35 cellular contexts compared by ENCODE assay signal in the genomic region with DNA sequence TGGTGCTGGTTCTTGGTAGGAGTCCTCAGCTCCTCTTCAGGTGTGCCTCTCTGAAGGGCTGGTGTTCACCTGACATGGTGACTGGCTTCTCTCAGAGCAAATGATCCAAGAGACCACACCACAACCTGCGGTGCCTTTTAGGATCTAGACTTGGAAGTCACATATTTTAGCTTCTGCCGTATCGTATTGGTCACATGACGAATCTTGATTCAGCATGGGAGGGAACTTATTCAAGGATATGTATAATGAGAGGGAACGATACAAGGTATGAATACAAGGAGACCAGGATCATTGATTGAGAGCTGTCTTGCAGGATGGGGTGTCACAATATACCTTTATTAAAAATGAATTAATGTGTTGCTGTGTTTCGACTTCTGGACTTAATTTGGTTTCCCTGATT.
"Had no signal": no experiment of that assay in that cellular context is flagged by ENCODE, and none has a peak within 500 bp of the region (broad histone marks: within the 10 kb centered on the region; RNA-seq: fewer than 3 reads in every experiment).

No MANE protein-coding gene starts in this region.

- H3K9me3 ChIP-seq: gastrocnemius medialis had no signal

- H3K9me3 Mint-ChIP-seq: central memory CD8-positive, alpha-beta T cell had no signal

- H3K4me3 Mint-ChIP-seq: activated B cell treated with CpG ODN at 0.5 μM for 24 hours; activated naive CD8-positive, alpha-beta T cell; activated T-helper 17 cell treated with anti-CD3 and anti-CD28 coated beads, Interleukin-2, amount 50 U/mL, for 72 hours; central memory CD8-positive, alpha-beta T cell; effector memory CD8-positive, alpha-beta T cell; T-cell; T-helper 1 cell treated with Interleukin-12 subunit alpha and Interleukin-12 subunit beta and Interleukin-4 antibody, amounts not matched to agents 30 μg/mL and 1 μg/mL, for 36 hours; T-helper 2 cell treated with Interferon-gamma antibody and Interleukin-4, amounts not matched to agents 5 μg/mL and 100 μg/mL, for 36 hours had no signal

- DNase-seq: activated B cell treated with CpG ODN at 0.5 μM for 24 hours; activated CD4-positive, alpha-beta T cell treated with anti-CD3 and anti-CD28 coated beads for 48 hours; activated CD4-positive, alpha-beta T cell treated with anti-CD3 and anti-CD28 coated beads, Interleukin-2, amount 50 U/mL, for 1 hour; activated CD4-positive, alpha-beta T cell treated with anti-CD3 and anti-CD28 coated beads, Interleukin-2, amount 50 U/mL, for 48 hours; activated CD8-positive, alpha-beta memory T cell treated with anti-CD3 and anti-CD28 coated beads, Interleukin-2, amount 50 U/mL, for 48 hours; activated effector memory CD4-positive, alpha-beta T cell treated with Interleukin-2 at 50 U/mL for 16 hours; activated gamma-delta T cell treated with Interleukin-2 at 50 U/mL for 16 hours; activated naive CD4-positive, alpha-beta T cell treated with anti-CD3 and anti-CD28 coated beads, Interleukin-2, amount 50 U/mL, for 16 hours; activated naive CD4-positive, alpha-beta T cell treated with Interleukin-2 at 50 U/mL for 16 hours; amniotic stem cell; anterior cingulate cortex; brain microvascular endothelial cell; cortex of kidney; dermis blood vessel endothelial cell; effector CD4-positive, alpha-beta T cell; effector memory CD8-positive, alpha-beta T cell; erythroblast; foreskin keratinocyte; gastrocnemius medialis; glutamatergic neuron; heart left ventricle; SW 1271; T-cell; T1000; WERI-Rb-1 had no signal

- ATAC-seq: activated CD4-positive, CD25-positive, alpha-beta regulatory T cell treated with anti-CD3 and anti-CD28 coated beads, Interleukin-2, amount 50 U/mL, for 24 hours; activated T-helper 17 cell treated with anti-CD3 and anti-CD28 coated beads, Interleukin-2, amount 50 U/mL, for 72 hours; effector memory CD8-positive, alpha-beta T cell; foreskin keratinocyte; gastrocnemius medialis; heart left ventricle; T-cell had no signal

- H3K27ac Mint-ChIP-seq: activated B cell treated with CpG ODN at 0.5 μM for 24 hours; activated naive CD8-positive, alpha-beta T cell; activated T-helper 17 cell treated with anti-CD3 and anti-CD28 coated beads, Interleukin-2, amount 50 U/mL, for 72 hours; effector memory CD8-positive, alpha-beta T cell; T-cell; T-helper 1 cell treated with Interleukin-12 subunit alpha and Interleukin-12 subunit beta and Interleukin-4 antibody, amounts not matched to agents 30 μg/mL and 1 μg/mL, for 36 hours; T-helper 2 cell treated with Interferon-gamma antibody and Interleukin-4, amounts not matched to agents 5 μg/mL and 100 μg/mL, for 36 hours had no signal

- H3K27me3 ChIP-seq: brain microvascular endothelial cell, esophagus muscularis mucosa, foreskin keratinocyte, gastrocnemius medialis, heart left ventricle had no signal

- FAIRE-seq: astrocyte, bronchial epithelial cell, colon had no signal

- H3K36me3 ChIP-seq: brain microvascular endothelial cell had no signal

- H3K4me3 ChIP-seq: esophagus muscularis mucosa, gastrocnemius medialis, heart left ventricle had no signal

- H3K27ac ChIP-seq: brain microvascular endothelial cell, foreskin keratinocyte, gastrocnemius medialis, heart left ventricle, WERI-Rb-1 had no signal

- H3K27me3 Mint-ChIP-seq: activated B cell treated with CpG ODN at 0.5 μM for 24 hours; activated naive CD8-positive, alpha-beta T cell; activated T-helper 17 cell treated with anti-CD3 and anti-CD28 coated beads, Interleukin-2, amount 50 U/mL, for 72 hours; central memory CD8-positive, alpha-beta T cell; effector memory CD8-positive, alpha-beta T cell; T-cell had no signal
